Comparison of ENCODE assay signal across 24 cellular contexts in the genomic region with DNA sequence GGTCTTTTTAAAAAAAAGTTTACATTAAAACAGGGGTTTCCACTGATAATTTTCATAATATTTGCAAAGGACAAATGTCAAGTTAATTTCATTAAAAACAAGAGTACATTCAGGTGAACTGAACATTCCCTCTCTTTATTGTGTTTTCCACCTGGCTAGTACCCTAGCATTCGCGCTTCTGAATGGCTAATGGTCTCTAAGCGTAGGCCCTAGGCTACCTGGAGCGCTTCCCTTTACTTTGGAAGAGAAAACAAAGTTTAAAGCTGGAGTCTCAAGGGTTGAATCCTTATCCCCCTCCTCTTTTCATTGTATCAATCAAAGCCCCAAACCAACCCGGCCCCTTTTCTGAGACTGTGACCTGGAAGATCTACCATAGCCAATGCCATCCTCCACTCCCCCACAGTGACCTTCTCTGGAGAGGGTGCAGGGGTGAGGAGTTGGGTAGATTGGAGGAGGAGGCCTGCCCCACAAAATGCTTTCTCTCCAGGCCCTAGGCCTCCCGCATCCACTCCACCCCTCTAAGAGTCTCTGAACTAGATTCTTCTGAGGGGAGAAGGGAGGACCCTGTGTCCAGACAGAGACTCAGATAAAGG.
A peak's percentile ranks its signal among the peaks of the same experiment; 100 is the strongest.
DNase-seq lines count a peak whose midpoint lies in the region; ATAC-seq and TF ChIP-seq lines count a peak whose summit lies in the region.
"Had no signal": no experiment of that assay in that cellular context is flagged by ENCODE, and none has a peak within 500 bp of the region (broad histone marks: within the 10 kb centered on the region; RNA-seq: fewer than 3 reads in every experiment).

No MANE protein-coding gene starts in this region.

- no peak overlapping the region for H3K4me3 Mint-ChIP-seq in GM23338
- H3K4me3 Mint-ChIP-seq in activated T-helper 1 cell treated with anti-CD3 and anti-CD28 coated beads, Interleukin-12 subunit alpha, Interleukin-12 subunit beta, Interleukin-2, Interleukin-4 antibody, amounts not matched to agents 30 ng/mL and 10 ng/mL and 1 ng/mL, durations not matched to agents 14 hours and 24 hours and 36 hours, result peak overlapping the region; percentile 40
- peak overlapping the region in 6 of 8 donors; percentile 35 to 88 (median 46) for H3K4me3 Mint-ChIP-seq in naive B cell
- peak overlapping the region; percentile 85 for H3K4me3 Mint-ChIP-seq in type B pancreatic cell
- H3K4me3 Mint-ChIP-seq: HFFc6 had no signal

- no peaks in the 10 kb centered on the region for H3K36me3 ChIP-seq in GM23338 (ENCODE audit: insufficient read depth)
- H3K36me3 ChIP-seq: HAP-1, MG63, SJSA1 had no signal

- TF ChIP-seq CTCF in GM23338 (conservative IDR thresholded peaks at IDR 0.05; ENCODE audit: low read depth in 2 of 2), result no peak
- no peak for TF ChIP-seq CTCF in type B pancreatic cell (conservative IDR thresholded peaks at IDR 0.05)

- peaks cover 49% of the 10 kb centered on the region for H4K20me1 ChIP-seq in GM23338 (replicated peaks; ENCODE audit: insufficient read depth)

- peaks cover 100% of the 10 kb centered on the region for H3K27me3 ChIP-seq in GM23338 (ENCODE audit: insufficient read depth)
- H3K27me3 ChIP-seq: MG63, SJSA1 had no signal

- DNase-seq in GM23338 (ENCODE audit: low spot score) (peak; percentile 86), naive B cell (no peak), type B pancreatic cell (ENCODE audit: extremely low spot score, unreplicated experiment) (no peak), NCI-H1105 (lab: John Stamatoyannopoulos, UW) (no peak)
- DNase-seq in activated T-helper 1 cell treated with anti-CD3 and anti-CD28 coated beads, Interleukin-12 subunit alpha, Interleukin-12 subunit beta, Interleukin-2, Interleukin-4 antibody, amounts not matched to agents 30 ng/mL and 10 ng/mL and 1 ng/mL, durations not matched to agents 14 hours and 24 hours and 36 hours (ENCODE audit: low spot score), result no peak
- no peak for DNase-seq in stimulated activated CD4-positive, alpha-beta T cell treated with anti-CD3 and anti-CD28 coated beads, Interleukin-15, amount 100 ng/mL, for 24 hours
- DNase-seq: CD8-positive, alpha-beta memory T cell; DMS 273 treated with DMSO at 0.1 percent for 48 hours; DMS79 treated with DMSO at 0.1 percent for 48 hours; HFFc6; IMR-90; KG1; MG63; NCI-H1694 treated with DMSO at 0.1 percent for 48 hours; NCI-H2081; NCI-H2227 treated with DMSO at 0.1 percent for 48 hours; NCI-H526 treated with DMSO at 0.1 percent for 48 hours; Right ventricle myocardium superior; RPMI8226 had no signal

- no peak overlapping the region for H3K4me2 ChIP-seq in GM23338
- H3K4me2 ChIP-seq: A549 had no signal

- H3K27ac Mint-ChIP-seq in GM23338 (no peak overlapping the region), naive B cell (peak overlapping the region in 2 of 6 donors; percentile 39 to 47), type B pancreatic cell (no peak overlapping the region)
- no peak overlapping the region for H3K27ac Mint-ChIP-seq in activated T-helper 1 cell treated with anti-CD3 and anti-CD28 coated beads, Interleukin-12 subunit alpha, Interleukin-12 subunit beta, Interleukin-2, Interleukin-4 antibody, amounts not matched to agents 30 ng/mL and 10 ng/mL and 1 ng/mL, durations not matched to agents 14 hours and 24 hours and 36 hours
- H3K27ac Mint-ChIP-seq: CD8-positive, alpha-beta memory T cell; HFFc6 had no signal

- no peaks in the 10 kb centered on the region for H3K79me2 ChIP-seq in GM23338 (replicated peaks; ENCODE audit: insufficient read depth)

- H3K27me3 Mint-ChIP-seq in GM23338 (ENCODE audit: insufficient read depth, low read depth, poor library complexity) (peaks cover 100% of the 10 kb centered on the region), naive B cell (peaks cover 15 to 26% (median 22%) of the 10 kb centered on the region in 3 donors), type B pancreatic cell (peaks cover 98% of the 10 kb centered on the region)
- peaks cover 66% of the 10 kb centered on the region for H3K27me3 Mint-ChIP-seq in activated T-helper 1 cell treated with anti-CD3 and anti-CD28 coated beads, Interleukin-12 subunit alpha, Interleukin-12 subunit beta, Interleukin-2, Interleukin-4 antibody, amounts not matched to agents 30 ng/mL and 10 ng/mL and 1 ng/mL, durations not matched to agents 14 hours and 24 hours and 36 hours (ENCODE audit: insufficient read depth)

- H3F3A ChIP-seq in GM23338 (replicated peaks; ENCODE audit: low read depth), result peaks cover 29% of the 10 kb centered on the region

- intact Hi-C loops in activated T-helper 1 cell treated with anti-CD3 and anti-CD28 coated beads, Interleukin-12 subunit alpha, Interleukin-12 subunit beta, Interleukin-2, Interleukin-4 antibody, amounts not matched to agents 30 ng/mL and 10 ng/mL and 1 ng/mL, durations not matched to agents 14 hours and 24 hours and 36 hours (cut with micrococcal nuclease), result loop anchor here (5.0 kb wide), 1 partner anchor 202 kb away; no protein-coding TSS in a partner anchor

- H3K27ac ChIP-seq in GM23338 (ENCODE audit: low read depth), result no peak overlapping the region
- H3K27ac ChIP-seq: A549, C4-2B, SJSA1 had no signal

- ATAC-seq in GM23338, result peak; percentile 17
- no peak for ATAC-seq in naive B cell (ENCODE audit: low read depth in 2 of 2)
- ATAC-seq in GM21576 (IDR thresholded peaks at IDR 0.05; ENCODE audit: unreplicated experiment), result no peak
- ATAC-seq: A549 had no signal

- H2AFZ ChIP-seq in GM23338, result no peak overlapping the region

- H3K4me1 Mint-ChIP-seq in GM23338, result peaks cover 41% of the 10 kb centered on the region
- H3K4me1 Mint-ChIP-seq in activated T-helper 1 cell treated with anti-CD3 and anti-CD28 coated beads, Interleukin-12 subunit alpha, Interleukin-12 subunit beta, Interleukin-2, Interleukin-4 antibody, amounts not matched to agents 30 ng/mL and 10 ng/mL and 1 ng/mL, durations not matched to agents 14 hours and 24 hours and 36 hours (ENCODE audit: low read depth), result peaks cover 23% of the 10 kb centered on the region
- H3K4me1 Mint-ChIP-seq in naive B cell, result peaks cover 18 to 35% (median 33%) of the 10 kb centered on the region in 3 donors
- peaks cover 23% of the 10 kb centered on the region for H3K4me1 Mint-ChIP-seq in type B pancreatic cell (ENCODE audit: unreplicated experiment)

- H3K36me3 Mint-ChIP-seq in GM23338 (ENCODE audit: low read depth), result no peaks in the 10 kb centered on the region
- H3K36me3 Mint-ChIP-seq in activated T-helper 1 cell treated with anti-CD3 and anti-CD28 coated beads, Interleukin-12 subunit alpha, Interleukin-12 subunit beta, Interleukin-2, Interleukin-4 antibody, amounts not matched to agents 30 ng/mL and 10 ng/mL and 1 ng/mL, durations not matched to agents 14 hours and 24 hours and 36 hours (ENCODE audit: low read depth), result no peaks in the 10 kb centered on the region
- no peaks in the 10 kb centered on the region for H3K36me3 Mint-ChIP-seq in naive B cell
- H3K36me3 Mint-ChIP-seq in type B pancreatic cell, result peaks cover 4% of the 10 kb centered on the region
- H3K36me3 Mint-ChIP-seq: CD8-positive, alpha-beta memory T cell had no signal

- no peak overlapping the region for H3K4me3 ChIP-seq in GM23338
- H3K4me3 ChIP-seq: A549, HAP-1, MG63, SJSA1 had no signal

- no peaks in the 10 kb centered on the region for H3K9me2 ChIP-seq in GM23338 (ENCODE audit: insufficient read depth)

- H3K9me3 Mint-ChIP-seq in GM23338 (peaks cover 4% of the 10 kb centered on the region; the same call in 1 of the 3 replicates), naive B cell (peaks cover 0 to 3% (median 0%) of the 10 kb centered on the region in 7 donors), type B pancreatic cell (no peaks in the 10 kb centered on the region)
- no peaks in the 10 kb centered on the region for H3K9me3 Mint-ChIP-seq in activated T-helper 1 cell treated with anti-CD3 and anti-CD28 coated beads, Interleukin-12 subunit alpha, Interleukin-12 subunit beta, Interleukin-2, Interleukin-4 antibody, amounts not matched to agents 30 ng/mL and 10 ng/mL and 1 ng/mL, durations not matched to agents 14 hours and 24 hours and 36 hours
- H3K9me3 Mint-ChIP-seq: HFFc6 had no signal

- H3K4me1 ChIP-seq in GM23338 (ENCODE audit: insufficient read depth), result peaks cover 32% of the 10 kb centered on the region
- H3K4me1 ChIP-seq: A549 had no signal

TF ChIP-seq in GM23338, 12 proteins besides CTCF, POLR2A, EP300 and RAD21:
- peak; percentile 63 for TF ChIP-seq POLR2AphosphoS5 (IDR thresholded peaks at IDR 0.05; ENCODE audit: low read depth)
- no peak for TF ChIP-seq EZH2phosphoT487 (IDR thresholded peaks at IDR 0.05; ENCODE audit: unreplicated experiment)
